In genomic region chr21:21232320-21232719, GRCh38 we compare ENCODE assay signal across 8 cellular contexts.
DNase-seq lines count a peak whose midpoint lies in the region; TF ChIP-seq lines count a peak whose summit lies in the region.

No MANE protein-coding gene starts in this region.

- TF ChIP-seq CTCF in AG04449 (IDR thresholded peaks at IDR 0.05; ENCODE audit: insufficient read depth, low read length, missing control alignments) (peak; percentile 36), GM10248 (IDR thresholded peaks at IDR 0.05; ENCODE audit: control extremely low read depth, extremely low read depth, low read depth, missing control alignments) (no peak)

- CTCF ChIA-PET in AG04449 (lab: Yijun Ruan, JAX) (interaction anchor here (0.7 to 2.5 kb wide), 26 partner anchors 11 to 1572 kb away, joined by 3 to 15 read pairs (median 4); no protein-coding TSS in a partner anchor), GM10248 (lab: Yijun Ruan, JAX) (no interaction called here)

- DNase-seq in AG04449 (ENCODE audit: low read depth, low spot score) (peak; percentile 33), HT1080 (ENCODE audit: low read depth) (peak; percentile 5), SK-N-DZ (ENCODE audit: low spot score) (peak; percentile 42), glomerular visceral epithelial cell (ENCODE audit: extremely low spot score) (peak; percentile 19), NCI-H1048 (lab: John Stamatoyannopoulos, UW) (no peak), HuH-7.5 (ENCODE audit: low spot score) (no peak), GM10248 (ENCODE audit: extremely low spot score) (no peak), HCEC 1CT (no peak)

- no peak overlapping the region for H3K4me3 ChIP-seq in AG04449 (ENCODE audit: low read depth, low read length)

- POLR2A ChIA-PET in AG04449 (lab: Yijun Ruan, JAX) = no interaction called here
- POLR2A ChIA-PET in GM10248 (lab: Yijun Ruan, JAX) = no interaction called here

Comparison
In these comparisons a context has a peak if more than half of its experiments do, and no peak if none do; other contexts are left out.
1. DNase-seq: peak in AG04449 (single experiment), HT1080 (single experiment), SK-N-DZ (single experiment) and glomerular visceral epithelial cell (single experiment); none in NCI-H1048 (single experiment), HuH-7.5 (single experiment), GM10248 (single experiment) and HCEC 1CT (single experiment).